ENCODE assay signal across 1 cellular context in genomic region chr1:155134322-155134721, GRCh38.
TF ChIP-seq lines count a peak whose summit lies in the region.

No MANE protein-coding gene starts in this region.

TF ChIP-seq in IMR-90, 13 proteins besides CTCF, POLR2A, EP300 and RAD21:
- TF ChIP-seq RFX5 (IDR thresholded peaks at IDR 0.05; ENCODE audit: low read depth, low read length) (no peak), BHLHE40 (IDR thresholded peaks at IDR 0.05; ENCODE audit: low read depth, low read length) (no peak), MAZ (IDR thresholded peaks at IDR 0.05; ENCODE audit: borderline replicate concordance, low read depth, low read length) (no peak), RCOR1 (IDR thresholded peaks at IDR 0.05; ENCODE audit: insufficient replicate concordance, low read length) (no peak), CEBPB (IDR thresholded peaks at IDR 0.05; ENCODE audit: low read depth, low read length) (no peak), NFE2L2 (IDR thresholded peaks at IDR 0.05; ENCODE audit: low read depth, low read length) (no peak), MXI1 (IDR thresholded peaks at IDR 0.05; ENCODE audit: borderline replicate concordance, low read depth, low read length) (no peak), ELK1 (IDR thresholded peaks at IDR 0.05; ENCODE audit: borderline replicate concordance, low read depth, low read length) (no peak), MAFK (IDR thresholded peaks at IDR 0.05; ENCODE audit: low read depth, low read length) (no peak), USF2 (IDR thresholded peaks at IDR 0.05; ENCODE audit: low read depth, low read length) (no peak), FOS (IDR thresholded peaks at IDR 0.05; ENCODE audit: low read depth, low read length) (no peak), CHD1 (IDR thresholded peaks at IDR 0.05; ENCODE audit: low read depth, low read length) (no peak), SMC3 (IDR thresholded peaks at IDR 0.05; ENCODE audit: low read depth, low read length) (no peak)
